1 cellular context compared by ENCODE assay signal in the genomic region with DNA sequence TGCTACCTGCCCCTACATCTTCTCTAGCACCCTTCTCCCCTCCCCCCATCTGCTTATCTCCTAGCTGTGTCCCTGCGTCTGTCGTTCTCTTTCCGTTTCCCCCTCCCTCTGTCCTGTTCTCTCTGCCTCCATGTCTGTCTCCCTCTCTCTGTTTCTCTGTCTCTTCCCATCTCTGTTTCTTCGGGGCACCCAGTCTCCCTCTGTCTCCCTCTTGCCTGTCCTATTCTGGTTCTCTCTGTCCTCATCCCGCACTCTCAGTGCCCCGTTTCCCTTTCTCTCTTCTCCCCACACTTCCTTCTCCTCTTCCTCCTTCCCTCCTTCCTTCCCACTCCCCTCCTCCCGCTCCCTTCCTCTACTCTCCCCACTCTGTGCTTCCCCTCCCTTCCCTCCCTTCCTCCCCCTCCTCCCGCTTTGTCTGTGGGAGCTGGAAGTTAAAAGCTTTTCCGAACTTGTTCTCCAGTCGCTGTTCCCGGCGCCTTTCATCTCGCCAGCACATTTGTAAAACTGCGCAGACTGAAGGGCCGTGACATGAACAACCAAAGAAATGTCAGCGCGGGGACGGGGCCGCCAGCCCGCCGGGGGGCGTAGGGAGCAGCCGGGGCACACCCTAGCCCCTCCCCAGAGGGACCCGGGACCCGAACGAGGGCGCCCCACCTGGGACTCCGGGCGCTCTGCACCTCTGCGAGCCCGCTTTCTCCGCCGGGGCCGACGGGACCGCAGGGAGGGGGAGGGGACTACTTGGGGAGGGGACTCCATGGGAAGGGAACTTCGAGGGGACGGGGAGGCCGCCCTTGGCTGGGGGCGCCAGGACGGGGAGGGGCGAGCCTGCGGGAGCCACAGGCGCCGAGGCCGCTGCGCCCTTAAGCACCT.
TF ChIP-seq lines count a peak whose summit lies in the region.

No MANE protein-coding gene starts in this region.

TF ChIP-seq in HEK293, 187 proteins besides CTCF, POLR2A, EP300 and RAD21 (continued from another document and continues in another):
- TF ChIP-seq, protein P1, sequence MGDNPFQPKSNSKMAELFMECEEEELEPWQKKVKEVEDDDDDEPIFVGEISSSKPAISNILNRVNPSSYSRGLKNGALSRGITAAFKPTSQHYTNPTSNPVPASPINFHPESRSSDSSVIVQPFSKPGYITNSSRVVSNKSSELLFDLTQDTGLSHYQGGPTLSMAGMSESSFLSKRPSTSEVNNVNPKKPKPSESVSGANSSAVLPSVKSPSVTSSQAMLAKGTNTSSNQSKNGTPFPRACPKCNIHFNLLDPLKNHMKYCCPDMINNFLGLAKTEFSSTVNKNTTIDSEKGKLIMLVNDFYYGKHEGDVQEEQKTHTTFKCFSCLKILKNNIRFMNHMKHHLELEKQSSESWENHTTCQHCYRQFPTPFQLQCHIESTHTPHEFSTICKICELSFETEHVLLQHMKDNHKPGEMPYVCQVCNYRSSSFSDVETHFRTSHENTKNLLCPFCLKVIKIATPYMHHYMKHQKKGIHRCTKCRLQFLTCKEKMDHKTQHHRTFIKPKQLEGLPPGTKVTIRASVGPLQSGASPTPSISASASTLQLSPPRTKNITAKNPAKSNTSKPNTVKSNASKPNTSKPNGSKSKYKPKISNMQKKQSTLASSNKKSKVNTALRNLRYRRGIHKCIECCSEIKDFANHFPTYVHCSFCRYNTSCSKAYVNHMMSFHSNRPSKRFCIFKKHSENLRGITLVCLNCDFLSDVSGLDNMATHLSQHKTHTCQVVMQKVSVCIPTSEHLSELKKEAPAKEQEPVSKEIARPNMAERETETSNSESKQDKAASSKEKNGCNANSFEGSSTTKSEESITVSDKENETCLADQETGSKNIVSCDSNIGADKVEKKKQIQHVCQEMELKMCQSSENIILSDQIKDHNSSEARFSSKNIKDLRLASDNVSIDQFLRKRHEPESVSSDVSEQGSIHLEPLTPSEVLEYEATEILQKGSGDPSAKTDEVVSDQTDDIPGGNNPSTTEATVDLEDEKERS (tag by site-specific recombination; IDR thresholded peaks at IDR 0.05): no peak
- TF ChIP-seq, protein P2, sequence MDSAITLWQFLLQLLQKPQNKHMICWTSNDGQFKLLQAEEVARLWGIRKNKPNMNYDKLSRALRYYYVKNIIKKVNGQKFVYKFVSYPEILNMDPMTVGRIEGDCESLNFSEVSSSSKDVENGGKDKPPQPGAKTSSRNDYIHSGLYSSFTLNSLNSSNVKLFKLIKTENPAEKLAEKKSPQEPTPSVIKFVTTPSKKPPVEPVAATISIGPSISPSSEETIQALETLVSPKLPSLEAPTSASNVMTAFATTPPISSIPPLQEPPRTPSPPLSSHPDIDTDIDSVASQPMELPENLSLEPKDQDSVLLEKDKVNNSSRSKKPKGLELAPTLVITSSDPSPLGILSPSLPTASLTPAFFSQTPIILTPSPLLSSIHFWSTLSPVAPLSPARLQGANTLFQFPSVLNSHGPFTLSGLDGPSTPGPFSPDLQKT (IDR thresholded peaks at IDR 0.05; ENCODE audit: borderline replicate concordance, low read depth, low read length): no peak
- TF ChIP-seq, protein P3, sequence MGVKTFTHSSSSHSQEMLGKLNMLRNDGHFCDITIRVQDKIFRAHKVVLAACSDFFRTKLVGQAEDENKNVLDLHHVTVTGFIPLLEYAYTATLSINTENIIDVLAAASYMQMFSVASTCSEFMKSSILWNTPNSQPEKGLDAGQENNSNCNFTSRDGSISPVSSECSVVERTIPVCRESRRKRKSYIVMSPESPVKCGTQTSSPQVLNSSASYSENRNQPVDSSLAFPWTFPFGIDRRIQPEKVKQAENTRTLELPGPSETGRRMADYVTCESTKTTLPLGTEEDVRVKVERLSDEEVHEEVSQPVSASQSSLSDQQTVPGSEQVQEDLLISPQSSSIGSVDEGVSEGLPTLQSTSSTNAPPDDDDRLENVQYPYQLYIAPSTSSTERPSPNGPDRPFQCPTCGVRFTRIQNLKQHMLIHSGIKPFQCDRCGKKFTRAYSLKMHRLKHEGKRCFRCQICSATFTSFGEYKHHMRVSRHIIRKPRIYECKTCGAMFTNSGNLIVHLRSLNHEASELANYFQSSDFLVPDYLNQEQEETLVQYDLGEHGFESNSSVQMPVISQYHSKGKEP (tag by site-specific recombination; IDR thresholded peaks at IDR 0.05): no peak
- TF ChIP-seq ZNF48 (tag by site-specific recombination; IDR thresholded peaks at IDR 0.05): no peak
- TF ChIP-seq, protein P4, sequence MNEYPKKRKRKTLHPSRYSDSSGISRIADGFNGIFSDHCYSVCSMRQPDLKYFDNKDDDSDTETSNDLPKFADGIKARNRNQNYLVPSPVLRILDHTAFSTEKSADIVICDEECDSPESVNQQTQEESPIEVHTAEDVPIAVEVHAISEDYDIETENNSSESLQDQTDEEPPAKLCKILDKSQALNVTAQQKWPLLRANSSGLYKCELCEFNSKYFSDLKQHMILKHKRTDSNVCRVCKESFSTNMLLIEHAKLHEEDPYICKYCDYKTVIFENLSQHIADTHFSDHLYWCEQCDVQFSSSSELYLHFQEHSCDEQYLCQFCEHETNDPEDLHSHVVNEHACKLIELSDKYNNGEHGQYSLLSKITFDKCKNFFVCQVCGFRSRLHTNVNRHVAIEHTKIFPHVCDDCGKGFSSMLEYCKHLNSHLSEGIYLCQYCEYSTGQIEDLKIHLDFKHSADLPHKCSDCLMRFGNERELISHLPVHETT (tag by site-specific recombination; IDR thresholded peaks at IDR 0.05): no peak
- TF ChIP-seq, protein P5, sequence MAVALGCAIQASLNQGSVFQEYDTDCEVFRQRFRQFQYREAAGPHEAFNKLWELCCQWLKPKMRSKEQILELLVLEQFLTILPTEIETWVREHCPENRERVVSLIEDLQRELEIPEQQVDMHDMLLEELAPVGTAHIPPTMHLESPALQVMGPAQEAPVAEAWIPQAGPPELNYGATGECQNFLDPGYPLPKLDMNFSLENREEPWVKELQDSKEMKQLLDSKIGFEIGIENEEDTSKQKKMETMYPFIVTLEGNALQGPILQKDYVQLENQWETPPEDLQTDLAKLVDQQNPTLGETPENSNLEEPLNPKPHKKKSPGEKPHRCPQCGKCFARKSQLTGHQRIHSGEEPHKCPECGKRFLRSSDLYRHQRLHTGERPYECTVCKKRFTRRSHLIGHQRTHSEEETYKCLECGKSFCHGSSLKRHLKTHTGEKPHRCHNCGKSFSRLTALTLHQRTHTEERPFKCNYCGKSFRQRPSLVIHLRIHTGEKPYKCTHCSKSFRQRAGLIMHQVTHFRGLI (tag by site-specific recombination; IDR thresholded peaks at IDR 0.05): no peak
- TF ChIP-seq, protein P6, sequence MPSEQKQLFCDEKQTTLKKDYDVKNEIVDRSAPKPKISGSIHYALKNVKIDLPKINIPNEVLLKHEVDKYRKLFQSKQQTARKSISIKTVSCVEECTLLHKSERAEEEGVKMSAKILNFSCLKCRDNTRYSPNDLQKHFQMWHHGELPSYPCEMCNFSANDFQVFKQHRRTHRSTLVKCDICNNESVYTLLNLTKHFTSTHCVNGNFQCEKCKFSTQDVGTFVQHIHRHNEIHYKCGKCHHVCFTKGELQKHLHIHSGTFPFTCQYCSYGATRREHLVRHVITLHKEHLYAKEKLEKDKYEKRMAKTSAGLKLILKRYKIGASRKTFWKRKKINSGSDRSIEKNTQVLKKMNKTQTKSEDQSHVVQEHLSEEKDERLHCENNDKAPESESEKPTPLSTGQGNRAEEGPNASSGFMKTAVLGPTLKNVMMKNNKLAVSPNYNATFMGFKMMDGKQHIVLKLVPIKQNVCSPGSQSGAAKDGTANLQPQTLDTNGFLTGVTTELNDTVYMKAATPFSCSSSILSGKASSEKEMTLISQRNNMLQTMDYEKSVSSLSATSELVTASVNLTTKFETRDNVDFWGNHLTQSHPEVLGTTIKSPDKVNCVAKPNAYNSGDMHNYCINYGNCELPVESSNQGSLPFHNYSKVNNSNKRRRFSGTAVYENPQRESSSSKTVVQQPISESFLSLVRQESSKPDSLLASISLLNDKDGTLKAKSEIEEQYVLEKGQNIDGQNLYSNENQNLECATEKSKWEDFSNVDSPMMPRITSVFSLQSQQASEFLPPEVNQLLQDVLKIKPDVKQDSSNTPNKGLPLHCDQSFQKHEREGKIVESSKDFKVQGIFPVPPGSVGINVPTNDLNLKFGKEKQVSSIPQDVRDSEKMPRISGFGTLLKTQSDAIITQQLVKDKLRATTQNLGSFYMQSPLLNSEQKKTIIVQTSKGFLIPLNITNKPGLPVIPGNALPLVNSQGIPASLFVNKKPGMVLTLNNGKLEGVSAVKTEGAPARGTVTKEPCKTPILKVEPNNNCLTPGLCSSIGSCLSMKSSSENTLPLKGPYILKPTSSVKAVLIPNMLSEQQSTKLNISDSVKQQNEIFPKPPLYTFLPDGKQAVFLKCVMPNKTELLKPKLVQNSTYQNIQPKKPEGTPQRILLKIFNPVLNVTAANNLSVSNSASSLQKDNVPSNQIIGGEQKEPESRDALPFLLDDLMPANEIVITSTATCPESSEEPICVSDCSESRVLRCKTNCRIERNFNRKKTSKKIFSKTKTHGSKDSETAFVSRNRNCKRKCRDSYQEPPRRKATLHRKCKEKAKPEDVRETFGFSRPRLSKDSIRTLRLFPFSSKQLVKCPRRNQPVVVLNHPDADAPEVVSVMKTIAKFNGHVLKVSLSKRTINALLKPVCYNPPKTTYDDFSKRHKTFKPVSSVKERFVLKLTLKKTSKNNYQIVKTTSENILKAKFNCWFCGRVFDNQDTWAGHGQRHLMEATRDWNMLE (tag by site-specific recombination; conservative IDR thresholded peaks at IDR 0.05; ENCODE audit: low read depth): no peak
- peak; percentile 84 for TF ChIP-seq EGR2 (tag by site-specific recombination; IDR thresholded peaks at IDR 0.05; ENCODE audit: low read depth)
- no peak for TF ChIP-seq ZNF596 (tag by site-specific recombination; IDR thresholded peaks at IDR 0.05)
- no peak for TF ChIP-seq ZNF792 (tag by site-specific recombination; IDR thresholded peaks at IDR 0.05)
- TF ChIP-seq ZNF341 (tag by site-specific recombination; IDR thresholded peaks at IDR 0.05; ENCODE audit: low read depth): peak; percentile 88
- TF ChIP-seq, protein P7, sequence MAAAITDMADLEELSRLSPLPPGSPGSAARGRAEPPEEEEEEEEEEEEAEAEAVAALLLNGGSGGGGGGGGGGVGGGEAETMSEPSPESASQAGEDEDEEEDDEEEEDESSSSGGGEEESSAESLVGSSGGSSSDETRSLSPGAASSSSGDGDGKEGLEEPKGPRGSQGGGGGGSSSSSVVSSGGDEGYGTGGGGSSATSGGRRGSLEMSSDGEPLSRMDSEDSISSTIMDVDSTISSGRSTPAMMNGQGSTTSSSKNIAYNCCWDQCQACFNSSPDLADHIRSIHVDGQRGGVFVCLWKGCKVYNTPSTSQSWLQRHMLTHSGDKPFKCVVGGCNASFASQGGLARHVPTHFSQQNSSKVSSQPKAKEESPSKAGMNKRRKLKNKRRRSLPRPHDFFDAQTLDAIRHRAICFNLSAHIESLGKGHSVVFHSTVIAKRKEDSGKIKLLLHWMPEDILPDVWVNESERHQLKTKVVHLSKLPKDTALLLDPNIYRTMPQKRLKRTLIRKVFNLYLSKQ (tag by site-specific recombination; IDR thresholded peaks at IDR 0.05; ENCODE audit: borderline replicate concordance): no peak
- TF ChIP-seq, protein P8, sequence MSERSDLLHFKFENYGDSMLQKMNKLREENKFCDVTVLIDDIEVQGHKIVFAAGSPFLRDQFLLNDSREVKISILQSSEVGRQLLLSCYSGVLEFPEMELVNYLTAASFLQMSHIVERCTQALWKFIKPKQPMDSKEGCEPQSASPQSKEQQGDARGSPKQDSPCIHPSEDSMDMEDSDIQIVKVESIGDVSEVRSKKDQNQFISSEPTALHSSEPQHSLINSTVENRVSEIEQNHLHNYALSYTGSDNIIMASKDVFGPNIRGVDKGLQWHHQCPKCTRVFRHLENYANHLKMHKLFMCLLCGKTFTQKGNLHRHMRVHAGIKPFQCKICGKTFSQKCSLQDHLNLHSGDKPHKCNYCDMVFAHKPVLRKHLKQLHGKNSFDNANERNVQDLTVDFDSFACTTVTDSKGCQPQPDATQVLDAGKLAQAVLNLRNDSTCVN (tag by site-specific recombination; optimal IDR thresholded peaks at IDR 0.05): peak; percentile 36
- no peak for TF ChIP-seq SP7 (tag by site-specific recombination; IDR thresholded peaks at IDR 0.05)
- no peak for TF ChIP-seq ZNF214 (tag by site-specific recombination; IDR thresholded peaks at IDR 0.05; ENCODE audit: borderline replicate concordance)
- TF ChIP-seq ZIC2 (tag by site-specific recombination; IDR thresholded peaks at IDR 0.05): peak; percentile 19; the same call in 1 of the 2 replicates
- no peak for TF ChIP-seq ZNF2 (tag by site-specific recombination; IDR thresholded peaks at IDR 0.05)
- TF ChIP-seq ZNF776 (tag by site-specific recombination; IDR thresholded peaks at IDR 0.05; ENCODE audit: borderline replicate concordance): no peak
- TF ChIP-seq ZNF549 (tag by site-specific recombination; IDR thresholded peaks at IDR 0.05): no peak
- TF ChIP-seq ZNF785 (tag by site-specific recombination; IDR thresholded peaks at IDR 0.05): no peak
- TF ChIP-seq ZNF626 (tag by site-specific recombination; IDR thresholded peaks at IDR 0.05): no peak
- no peak; the same call in 1 of the 2 replicates for TF ChIP-seq ZSCAN16 (tag by site-specific recombination; IDR thresholded peaks at IDR 0.05)
- TF ChIP-seq ZNF677 (tag by site-specific recombination; IDR thresholded peaks at IDR 0.05): no peak
- TF ChIP-seq, protein P9, sequence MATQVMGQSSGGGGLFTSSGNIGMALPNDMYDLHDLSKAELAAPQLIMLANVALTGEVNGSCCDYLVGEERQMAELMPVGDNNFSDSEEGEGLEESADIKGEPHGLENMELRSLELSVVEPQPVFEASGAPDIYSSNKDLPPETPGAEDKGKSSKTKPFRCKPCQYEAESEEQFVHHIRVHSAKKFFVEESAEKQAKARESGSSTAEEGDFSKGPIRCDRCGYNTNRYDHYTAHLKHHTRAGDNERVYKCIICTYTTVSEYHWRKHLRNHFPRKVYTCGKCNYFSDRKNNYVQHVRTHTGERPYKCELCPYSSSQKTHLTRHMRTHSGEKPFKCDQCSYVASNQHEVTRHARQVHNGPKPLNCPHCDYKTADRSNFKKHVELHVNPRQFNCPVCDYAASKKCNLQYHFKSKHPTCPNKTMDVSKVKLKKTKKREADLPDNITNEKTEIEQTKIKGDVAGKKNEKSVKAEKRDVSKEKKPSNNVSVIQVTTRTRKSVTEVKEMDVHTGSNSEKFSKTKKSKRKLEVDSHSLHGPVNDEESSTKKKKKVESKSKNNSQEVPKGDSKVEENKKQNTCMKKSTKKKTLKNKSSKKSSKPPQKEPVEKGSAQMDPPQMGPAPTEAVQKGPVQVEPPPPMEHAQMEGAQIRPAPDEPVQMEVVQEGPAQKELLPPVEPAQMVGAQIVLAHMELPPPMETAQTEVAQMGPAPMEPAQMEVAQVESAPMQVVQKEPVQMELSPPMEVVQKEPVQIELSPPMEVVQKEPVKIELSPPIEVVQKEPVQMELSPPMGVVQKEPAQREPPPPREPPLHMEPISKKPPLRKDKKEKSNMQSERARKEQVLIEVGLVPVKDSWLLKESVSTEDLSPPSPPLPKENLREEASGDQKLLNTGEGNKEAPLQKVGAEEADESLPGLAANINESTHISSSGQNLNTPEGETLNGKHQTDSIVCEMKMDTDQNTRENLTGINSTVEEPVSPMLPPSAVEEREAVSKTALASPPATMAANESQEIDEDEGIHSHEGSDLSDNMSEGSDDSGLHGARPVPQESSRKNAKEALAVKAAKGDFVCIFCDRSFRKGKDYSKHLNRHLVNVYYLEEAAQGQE (tag by site-specific recombination; IDR thresholded peaks at IDR 0.05): peak; percentile 42; the same call in 1 of the 2 replicates
- TF ChIP-seq ZNF155 (tag by site-specific recombination; IDR thresholded peaks at IDR 0.05): no peak
- no peak for TF ChIP-seq ZNF433 (tag by site-specific recombination; IDR thresholded peaks at IDR 0.05; ENCODE audit: low read depth)
